2 cellular contexts compared by ENCODE assay signal in the genomic region with DNA sequence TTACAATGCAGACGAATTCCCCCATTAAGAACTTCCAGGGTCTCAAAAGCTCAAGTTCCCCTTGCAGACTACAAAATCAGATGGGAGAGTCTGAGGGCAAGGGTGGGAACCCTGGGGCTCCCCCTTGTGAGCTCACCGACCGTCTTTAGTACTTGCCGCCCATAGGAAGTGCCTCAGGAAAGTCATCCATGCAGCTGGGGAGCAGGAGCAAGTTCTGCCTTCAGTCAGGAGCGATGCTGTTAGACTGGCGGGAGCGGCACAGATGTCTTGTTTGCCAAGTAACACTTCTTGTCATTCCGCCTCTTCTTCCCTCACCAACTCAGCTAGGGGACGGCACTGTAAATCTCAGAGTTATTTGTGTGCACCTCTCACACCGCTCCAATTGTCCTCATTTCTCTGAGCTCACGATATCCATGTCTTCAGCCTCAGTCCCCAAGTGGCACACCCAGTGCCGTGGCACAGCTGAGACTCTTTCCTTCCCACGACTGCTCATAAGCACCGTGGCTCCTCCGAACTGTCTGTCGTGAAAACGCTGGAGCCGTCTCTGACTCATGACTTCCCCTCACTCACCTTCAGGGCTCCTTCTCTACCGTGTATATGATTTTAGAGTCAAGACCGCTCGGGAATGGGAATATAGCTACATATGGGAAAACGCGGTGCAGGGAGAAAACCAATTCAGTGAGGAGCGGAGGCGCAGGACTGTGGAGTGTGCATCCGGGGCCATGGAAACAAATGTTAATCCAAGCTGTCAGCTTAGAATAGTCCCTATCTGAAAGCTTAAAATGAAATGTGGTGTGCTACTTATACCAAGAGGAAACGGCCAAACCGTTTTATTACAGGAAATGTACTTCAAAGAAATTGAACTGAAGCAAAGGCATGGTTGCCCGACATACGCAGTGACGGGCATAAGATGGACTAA.
TF ChIP-seq lines count a peak whose summit lies in the region.

No MANE protein-coding gene starts in this region.

TF ChIP-seq in WTC11, 78 proteins besides CTCF, POLR2A, EP300 and RAD21:
- no peak for TF ChIP-seq GABPB1 (CRISPR knock-in tag; IDR thresholded peaks at IDR 0.05)
- TF ChIP-seq, protein P1, sequence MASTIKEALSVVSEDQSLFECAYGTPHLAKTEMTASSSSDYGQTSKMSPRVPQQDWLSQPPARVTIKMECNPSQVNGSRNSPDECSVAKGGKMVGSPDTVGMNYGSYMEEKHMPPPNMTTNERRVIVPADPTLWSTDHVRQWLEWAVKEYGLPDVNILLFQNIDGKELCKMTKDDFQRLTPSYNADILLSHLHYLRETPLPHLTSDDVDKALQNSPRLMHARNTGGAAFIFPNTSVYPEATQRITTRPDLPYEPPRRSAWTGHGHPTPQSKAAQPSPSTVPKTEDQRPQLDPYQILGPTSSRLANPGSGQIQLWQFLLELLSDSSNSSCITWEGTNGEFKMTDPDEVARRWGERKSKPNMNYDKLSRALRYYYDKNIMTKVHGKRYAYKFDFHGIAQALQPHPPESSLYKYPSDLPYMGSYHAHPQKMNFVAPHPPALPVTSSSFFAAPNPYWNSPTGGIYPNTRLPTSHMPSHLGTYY (CRISPR knock-in tag; IDR thresholded peaks at IDR 0.05), result no peak
- no peak for TF ChIP-seq SOX15 (CRISPR knock-in tag; IDR thresholded peaks at IDR 0.05)
- no peak for TF ChIP-seq ZNF232 (CRISPR knock-in tag; IDR thresholded peaks at IDR 0.05)
- TF ChIP-seq, protein P2, sequence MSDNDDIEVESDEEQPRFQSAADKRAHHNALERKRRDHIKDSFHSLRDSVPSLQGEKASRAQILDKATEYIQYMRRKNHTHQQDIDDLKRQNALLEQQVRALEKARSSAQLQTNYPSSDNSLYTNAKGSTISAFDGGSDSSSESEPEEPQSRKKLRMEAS (CRISPR knock-in tag; IDR thresholded peaks at IDR 0.05), result no peak
- TF ChIP-seq ZNF263 (CRISPR knock-in tag; IDR thresholded peaks at IDR 0.05; ENCODE audit: low read depth), result no peak
- TF ChIP-seq, protein P3, sequence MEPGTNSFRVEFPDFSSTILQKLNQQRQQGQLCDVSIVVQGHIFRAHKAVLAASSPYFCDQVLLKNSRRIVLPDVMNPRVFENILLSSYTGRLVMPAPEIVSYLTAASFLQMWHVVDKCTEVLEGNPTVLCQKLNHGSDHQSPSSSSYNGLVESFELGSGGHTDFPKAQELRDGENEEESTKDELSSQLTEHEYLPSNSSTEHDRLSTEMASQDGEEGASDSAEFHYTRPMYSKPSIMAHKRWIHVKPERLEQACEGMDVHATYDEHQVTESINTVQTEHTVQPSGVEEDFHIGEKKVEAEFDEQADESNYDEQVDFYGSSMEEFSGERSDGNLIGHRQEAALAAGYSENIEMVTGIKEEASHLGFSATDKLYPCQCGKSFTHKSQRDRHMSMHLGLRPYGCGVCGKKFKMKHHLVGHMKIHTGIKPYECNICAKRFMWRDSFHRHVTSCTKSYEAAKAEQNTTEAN (CRISPR knock-in tag; IDR thresholded peaks at IDR 0.05), result no peak
- no peak for TF ChIP-seq ZNF138 (CRISPR knock-in tag; conservative IDR thresholded peaks at IDR 0.05)
- TF ChIP-seq, protein P4, sequence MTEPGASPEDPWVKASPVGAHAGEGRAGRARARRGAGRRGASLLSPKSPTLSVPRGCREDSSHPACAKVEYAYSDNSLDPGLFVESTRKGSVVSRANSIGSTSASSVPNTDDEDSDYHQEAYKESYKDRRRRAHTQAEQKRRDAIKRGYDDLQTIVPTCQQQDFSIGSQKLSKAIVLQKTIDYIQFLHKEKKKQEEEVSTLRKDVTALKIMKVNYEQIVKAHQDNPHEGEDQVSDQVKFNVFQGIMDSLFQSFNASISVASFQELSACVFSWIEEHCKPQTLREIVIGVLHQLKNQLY (CRISPR knock-in tag; IDR thresholded peaks at IDR 0.05), result no peak
- TF ChIP-seq TP53 (CRISPR knock-in tag; IDR thresholded peaks at IDR 0.05), result no peak
- TF ChIP-seq, protein P5, sequence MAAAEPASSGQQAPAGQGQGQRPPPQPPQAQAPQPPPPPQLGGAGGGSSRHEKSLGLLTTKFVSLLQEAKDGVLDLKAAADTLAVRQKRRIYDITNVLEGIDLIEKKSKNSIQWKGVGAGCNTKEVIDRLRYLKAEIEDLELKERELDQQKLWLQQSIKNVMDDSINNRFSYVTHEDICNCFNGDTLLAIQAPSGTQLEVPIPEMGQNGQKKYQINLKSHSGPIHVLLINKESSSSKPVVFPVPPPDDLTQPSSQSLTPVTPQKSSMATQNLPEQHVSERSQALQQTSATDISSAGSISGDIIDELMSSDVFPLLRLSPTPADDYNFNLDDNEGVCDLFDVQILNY (CRISPR knock-in tag; IDR thresholded peaks at IDR 0.05), result no peak
- TF ChIP-seq OVOL2 (CRISPR knock-in tag; IDR thresholded peaks at IDR 0.05; ENCODE audit: borderline replicate concordance), result no peak
- TF ChIP-seq, protein P6, sequence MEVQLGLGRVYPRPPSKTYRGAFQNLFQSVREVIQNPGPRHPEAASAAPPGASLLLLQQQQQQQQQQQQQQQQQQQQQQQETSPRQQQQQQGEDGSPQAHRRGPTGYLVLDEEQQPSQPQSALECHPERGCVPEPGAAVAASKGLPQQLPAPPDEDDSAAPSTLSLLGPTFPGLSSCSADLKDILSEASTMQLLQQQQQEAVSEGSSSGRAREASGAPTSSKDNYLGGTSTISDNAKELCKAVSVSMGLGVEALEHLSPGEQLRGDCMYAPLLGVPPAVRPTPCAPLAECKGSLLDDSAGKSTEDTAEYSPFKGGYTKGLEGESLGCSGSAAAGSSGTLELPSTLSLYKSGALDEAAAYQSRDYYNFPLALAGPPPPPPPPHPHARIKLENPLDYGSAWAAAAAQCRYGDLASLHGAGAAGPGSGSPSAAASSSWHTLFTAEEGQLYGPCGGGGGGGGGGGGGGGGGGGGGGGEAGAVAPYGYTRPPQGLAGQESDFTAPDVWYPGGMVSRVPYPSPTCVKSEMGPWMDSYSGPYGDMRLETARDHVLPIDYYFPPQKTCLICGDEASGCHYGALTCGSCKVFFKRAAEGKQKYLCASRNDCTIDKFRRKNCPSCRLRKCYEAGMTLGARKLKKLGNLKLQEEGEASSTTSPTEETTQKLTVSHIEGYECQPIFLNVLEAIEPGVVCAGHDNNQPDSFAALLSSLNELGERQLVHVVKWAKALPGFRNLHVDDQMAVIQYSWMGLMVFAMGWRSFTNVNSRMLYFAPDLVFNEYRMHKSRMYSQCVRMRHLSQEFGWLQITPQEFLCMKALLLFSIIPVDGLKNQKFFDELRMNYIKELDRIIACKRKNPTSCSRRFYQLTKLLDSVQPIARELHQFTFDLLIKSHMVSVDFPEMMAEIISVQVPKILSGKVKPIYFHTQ (CRISPR knock-in tag; IDR thresholded peaks at IDR 0.05), result no peak
- TF ChIP-seq, protein P7, sequence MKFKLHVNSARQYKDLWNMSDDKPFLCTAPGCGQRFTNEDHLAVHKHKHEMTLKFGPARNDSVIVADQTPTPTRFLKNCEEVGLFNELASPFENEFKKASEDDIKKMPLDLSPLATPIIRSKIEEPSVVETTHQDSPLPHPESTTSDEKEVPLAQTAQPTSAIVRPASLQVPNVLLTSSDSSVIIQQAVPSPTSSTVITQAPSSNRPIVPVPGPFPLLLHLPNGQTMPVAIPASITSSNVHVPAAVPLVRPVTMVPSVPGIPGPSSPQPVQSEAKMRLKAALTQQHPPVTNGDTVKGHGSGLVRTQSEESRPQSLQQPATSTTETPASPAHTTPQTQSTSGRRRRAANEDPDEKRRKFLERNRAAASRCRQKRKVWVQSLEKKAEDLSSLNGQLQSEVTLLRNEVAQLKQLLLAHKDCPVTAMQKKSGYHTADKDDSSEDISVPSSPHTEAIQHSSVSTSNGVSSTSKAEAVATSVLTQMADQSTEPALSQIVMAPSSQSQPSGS (CRISPR knock-in tag; IDR thresholded peaks at IDR 0.05; ENCODE audit: borderline replicate concordance, low read depth), result no peak
- TF ChIP-seq TEAD4 (CRISPR knock-in tag; IDR thresholded peaks at IDR 0.05), result no peak
- TF ChIP-seq, protein P8, sequence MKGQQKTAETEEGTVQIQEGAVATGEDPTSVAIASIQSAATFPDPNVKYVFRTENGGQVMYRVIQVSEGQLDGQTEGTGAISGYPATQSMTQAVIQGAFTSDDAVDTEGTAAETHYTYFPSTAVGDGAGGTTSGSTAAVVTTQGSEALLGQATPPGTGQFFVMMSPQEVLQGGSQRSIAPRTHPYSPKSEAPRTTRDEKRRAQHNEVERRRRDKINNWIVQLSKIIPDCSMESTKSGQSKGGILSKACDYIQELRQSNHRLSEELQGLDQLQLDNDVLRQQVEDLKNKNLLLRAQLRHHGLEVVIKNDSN (CRISPR knock-in tag; IDR thresholded peaks at IDR 0.05), result no peak
TF ChIP-seq in WTC11: peak in this region for 0.

TF ChIP-seq in H1, 55 proteins besides CTCF, POLR2A, EP300 and RAD21:
- no peak for TF ChIP-seq BRCA1 (IDR thresholded peaks at IDR 0.05; ENCODE audit: low read depth, low read length)
- TF ChIP-seq SP1 (IDR thresholded peaks at IDR 0.05; ENCODE audit: low read depth, low read length), result no peak
- no peak for TF ChIP-seq GTF2F1 (IDR thresholded peaks at IDR 0.05; ENCODE audit: borderline replicate concordance, low read depth, low read length)
- no peak for TF ChIP-seq YY1 (IDR thresholded peaks at IDR 0.05; ENCODE audit: low read depth, low read length)
- TF ChIP-seq MAFK (IDR thresholded peaks at IDR 0.05; ENCODE audit: low read depth, low read length), result no peak
- TF ChIP-seq SP4 (IDR thresholded peaks at IDR 0.05; ENCODE audit: low read length), result no peak
- no peak for TF ChIP-seq CBX8 (IDR thresholded peaks at IDR 0.05; ENCODE audit: borderline replicate concordance, low read depth, low read length)
- TF ChIP-seq SP2 (IDR thresholded peaks at IDR 0.05; ENCODE audit: low read length), result no peak
- TF ChIP-seq SRF (IDR thresholded peaks at IDR 0.05; ENCODE audit: low read depth, low read length), result no peak
- TF ChIP-seq TBP (IDR thresholded peaks at IDR 0.05; ENCODE audit: low read depth, low read length), result no peak
- TF ChIP-seq NRF1 (IDR thresholded peaks at IDR 0.05; ENCODE audit: low read depth, low read length), result no peak
- TF ChIP-seq POLR2AphosphoS5 (IDR thresholded peaks at IDR 0.05; ENCODE audit: low read depth, low read length), result no peak
- TF ChIP-seq FOSL1 (IDR thresholded peaks at IDR 0.05; ENCODE audit: insufficient read depth, low read depth, low read length), result no peak
